1 cellular context compared by ENCODE assay signal in genomic region chr4:139443661-139444060, GRCh38.
TF ChIP-seq lines count a peak whose summit lies in the region.

No MANE protein-coding gene starts in this region.

TF ChIP-seq in K562, 482 proteins besides CTCF, POLR2A, EP300 and RAD21 (continued from another document and continues in another):
- TF ChIP-seq POLR2AphosphoS5 (IDR thresholded peaks at IDR 0.05; ENCODE audit: control insufficient read depth, insufficient read depth, low read depth, low read length) (peak; percentile 94), HEY1 (CRISPR knock-in tag; IDR thresholded peaks at IDR 0.05; ENCODE audit: borderline replicate concordance) (no peak), MTF1 (CRISPR knock-in tag; IDR thresholded peaks at IDR 0.05; ENCODE audit: borderline replicate concordance) (no peak), ZNF76 (CRISPR knock-in tag; IDR thresholded peaks at IDR 0.05; ENCODE audit: borderline replicate concordance) (no peak), ZNF311 (CRISPR knock-in tag; IDR thresholded peaks at IDR 0.05) (no peak), ZSCAN29 (IDR thresholded peaks at IDR 0.05) (no peak), MLLT1 (IDR thresholded peaks at IDR 0.05) (no peak), NELFE (IDR thresholded peaks at IDR 0.05; ENCODE audit: insufficient read depth, insufficient read length) (no peak), ELF2 (CRISPR knock-in tag; IDR thresholded peaks at IDR 0.05) (no peak), ZNF408 (CRISPR knock-in tag; IDR thresholded peaks at IDR 0.05; ENCODE audit: low read depth) (no peak), ZNF324 (CRISPR knock-in tag; IDR thresholded peaks at IDR 0.05) (no peak), SREBF1 (IDR thresholded peaks at IDR 0.05; ENCODE audit: borderline replicate concordance, low read depth, low read length) (no peak), TCF3 (CRISPR knock-in tag; IDR thresholded peaks at IDR 0.05) (peak; percentile 98), RFX5 (IDR thresholded peaks at IDR 0.05; ENCODE audit: low read depth, low read length) (no peak), CHAMP1 (IDR thresholded peaks at IDR 0.05) (peak; percentile 69; the same call in 1 of the 2 replicates), ZNF780A (CRISPR knock-in tag; IDR thresholded peaks at IDR 0.05) (no peak), GTF2B (IDR thresholded peaks at IDR 0.05; ENCODE audit: extremely low read depth, insufficient read length) (no peak), ZNF384 (IDR thresholded peaks at IDR 0.05; ENCODE audit: low read depth, low read length) (no peak), CSDE1 (IDR thresholded peaks at IDR 0.05) (no peak), ILF3 (IDR thresholded peaks at IDR 0.05; ENCODE audit: borderline replicate concordance) (no peak), RB1 (IDR thresholded peaks at IDR 0.05; ENCODE audit: low read depth) (peak; percentile 41; the same call in 1 of the 2 replicates), BCOR (IDR thresholded peaks at IDR 0.05) (peak; percentile 18; the same call in 1 of the 2 replicates), MEF2D (tag; conservative IDR thresholded peaks at IDR 0.05; ENCODE audit: low read depth) (no peak), COPS2 (conservative IDR thresholded peaks at IDR 0.05) (no peak), ZNF184 (CRISPR knock-in tag; IDR thresholded peaks at IDR 0.05) (no peak), DLX4 (CRISPR knock-in tag; IDR thresholded peaks at IDR 0.05) (no peak), KAT8 (IDR thresholded peaks at IDR 0.05; ENCODE audit: low read depth) (no peak), ZBTB12 (CRISPR knock-in tag; IDR thresholded peaks at IDR 0.05) (no peak), ZFP36 (IDR thresholded peaks at IDR 0.05; ENCODE audit: low read depth, low read length, partially characterized antibody) (peak; percentile 40), ZNF143 (CRISPR knock-in tag; IDR thresholded peaks at IDR 0.05) (no peak), ZBTB43 (CRISPR knock-in tag; IDR thresholded peaks at IDR 0.05) (no peak), RHOXF2B (CRISPR knock-in tag; conservative IDR thresholded peaks at IDR 0.05) (no peak), HDAC2 (IDR thresholded peaks at IDR 0.05) (peak; percentile 48; the same call in 1 of the 2 replicates), IRF1 (CRISPR knock-in tag; IDR thresholded peaks at IDR 0.05; ENCODE audit: borderline replicate concordance) (no peak), NCOA1 (IDR thresholded peaks at IDR 0.05; ENCODE audit: low read depth) (no peak), ZNF695 (CRISPR knock-in tag; IDR thresholded peaks at IDR 0.05) (no peak), ZNF668 (CRISPR knock-in tag; IDR thresholded peaks at IDR 0.05) (no peak), ZNF124 (CRISPR knock-in tag; IDR thresholded peaks at IDR 0.05) (no peak), TRIM24 (IDR thresholded peaks at IDR 0.05) (peak; percentile 91 to 93), SMC3 (conservative IDR thresholded peaks at IDR 0.05; ENCODE audit: insufficient read depth, low read depth, low read length) (no peak), ZNF24 (IDR thresholded peaks at IDR 0.05) (peak; percentile 84; the same call in 1 of the 2 replicates), CREB1 (IDR thresholded peaks at IDR 0.05) (peak; percentile 48; the same call in 1 of the 2 replicates), CREB1 (CRISPR knock-in tag; IDR thresholded peaks at IDR 0.05) (no peak), L3MBTL2 (IDR thresholded peaks at IDR 0.05) (peak; percentile 42; the same call in 1 of the 2 replicates), ZNF699 (CRISPR knock-in tag; IDR thresholded peaks at IDR 0.05; ENCODE audit: insufficient replicate concordance) (no peak), ZNF316 (IDR thresholded peaks at IDR 0.05) (no peak), JUNB (CRISPR knock-in tag; conservative IDR thresholded peaks at IDR 0.05) (no peak), CHD7 (IDR thresholded peaks at IDR 0.05; ENCODE audit: low read depth, low read length) (no peak), ZBTB7A (IDR thresholded peaks at IDR 0.05; ENCODE audit: borderline replicate concordance, control insufficient read depth, low read depth, low read length) (no peak), ZNF253 (CRISPR knock-in tag; conservative IDR thresholded peaks at IDR 0.05) (no peak), TAL1 (IDR thresholded peaks at IDR 0.05) (peak; percentile 95), CBFA2T2 (conservative IDR thresholded peaks at IDR 0.05) (peak; percentile 95), FOXJ2 (tag; IDR thresholded peaks at IDR 0.05) (no peak), CHD1 (IDR thresholded peaks at IDR 0.05; ENCODE audit: low read length) (no peak)
